ENCODE assay signal across 8 cellular contexts in the genomic region with DNA sequence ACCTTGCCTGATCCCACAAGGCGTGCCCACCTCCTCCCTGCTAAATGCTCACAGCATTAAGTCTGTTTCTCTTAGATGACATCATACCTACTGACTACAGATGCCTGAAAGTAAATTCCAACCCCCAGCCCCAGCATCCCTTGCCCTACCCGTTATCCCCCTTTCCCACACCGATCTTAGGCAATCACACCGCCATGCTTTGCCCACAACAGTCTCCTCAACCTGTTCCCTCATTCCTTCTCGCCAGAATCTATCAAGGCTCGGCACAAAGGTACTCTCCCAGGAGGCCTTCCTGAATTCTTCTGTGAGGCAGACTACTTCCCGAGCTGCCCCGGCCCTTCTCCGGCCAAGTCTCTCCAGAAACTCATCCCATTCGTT. TPM values are rescaled to one million over a fixed set of nuclear protein-coding genes. Genes with fewer than 3 reads are reported as not detected.
DNase-seq lines count a peak whose midpoint lies in the region; ATAC-seq and TF ChIP-seq lines count a peak whose summit lies in the region.

No MANE protein-coding gene starts in this region.

- CTCF ChIA-PET in activated B cell treated with CpG ODN at 0.5 μM for 24 hours (lab: Charles Lee): no interaction called here

- POLR2A ChIA-PET in activated B cell treated with CpG ODN at 0.5 μM for 24 hours (lab: Charles Lee): interaction anchor here (0.6 to 3.3 kb wide), 4 partner anchors 72 to 442 kb away, joined by 3 to 17 read pairs (median 9); partner anchors contain the start of genes EEFSEC and RUVBL1

- H3K4me3 ChIP-seq in hepatocyte (peak overlapping the region; percentile 45), skeletal muscle satellite cell (ENCODE audit: low read length) (peak overlapping the region; percentile 91)

- H3K79me2 ChIP-seq in hepatocyte: peaks cover 41% of the 10 kb centered on the region

- peak overlapping the region; percentile 96 for H3K27ac ChIP-seq in hepatocyte

- no peaks in the 10 kb centered on the region for H3K36me3 ChIP-seq in hepatocyte (replicated peaks; ENCODE audit: insufficient read depth, low read depth)
- H3K36me3 ChIP-seq in skeletal muscle satellite cell (ENCODE audit: insufficient read depth, low read length): peaks cover 30% of the 10 kb centered on the region

- H3K36me3 Mint-ChIP-seq in activated B cell treated with CpG ODN at 0.5 μM for 24 hours (ENCODE audit: low read depth): peaks cover 35% of the 10 kb centered on the region

- TF ChIP-seq CTCF in activated B cell treated with CpG ODN at 0.5 μM for 24 hours (IDR thresholded peaks at IDR 0.05) (no peak), hepatocyte (IDR thresholded peaks at IDR 0.05; ENCODE audit: poor library complexity) (no peak)

- no peaks in the 10 kb centered on the region for H3K27me3 ChIP-seq in hepatocyte
- H3K27me3 ChIP-seq in skeletal muscle satellite cell (ENCODE audit: control insufficient read depth, insufficient read depth, low read length): peaks cover 6% of the 10 kb centered on the region

- no peaks in the 10 kb centered on the region for H3K9me3 Mint-ChIP-seq in activated B cell treated with CpG ODN at 0.5 μM for 24 hours

- H3K9me3 ChIP-seq in hepatocyte (ENCODE audit: low read depth) (no peaks in the 10 kb centered on the region), skeletal muscle satellite cell (replicated peaks; ENCODE audit: low read length) (no peaks in the 10 kb centered on the region)

- H3K9ac ChIP-seq in skeletal muscle satellite cell (ENCODE audit: low read depth, low read length): peak overlapping the region; percentile 94

- DNase-seq in Right ventricle myocardium inferior (ENCODE audit: missing footprints) (no peak), left ventricle myocardium superior (no peak), activated B cell treated with CpG ODN at 0.5 μM for 24 hours (no peak), hepatocyte (ENCODE audit: low spot score) (peak; percentile 47), D341Med (ENCODE audit: low spot score) (no peak)

- H3K27me3 Mint-ChIP-seq in activated B cell treated with CpG ODN at 0.5 μM for 24 hours: no peaks in the 10 kb centered on the region

- ATAC-seq in Right ventricle myocardium inferior (peak; percentile 3), left ventricle myocardium superior (no peak), activated B cell treated with CpG ODN at 0.5 μM for 24 hours (ENCODE audit: low read depth) (no peak), HG03342 (IDR thresholded peaks at IDR 0.05; ENCODE audit: unreplicated experiment) (no peak), HG02885 (IDR thresholded peaks at IDR 0.05; ENCODE audit: poor library complexity, unreplicated experiment) (no peak)

- peak overlapping the region; percentile 94 for H2AFZ ChIP-seq in hepatocyte

- H3K4me3 Mint-ChIP-seq in activated B cell treated with CpG ODN at 0.5 μM for 24 hours: peak overlapping the region; percentile 89

- peak overlapping the region; percentile 81 for H3K27ac Mint-ChIP-seq in activated B cell treated with CpG ODN at 0.5 μM for 24 hours

- intact Hi-C loops in Right ventricle myocardium inferior (cut with DNase I) (loop anchor here (5.0 kb wide), 1 partner anchor 134 kb away; the partner anchor contains the start of gene KBTBD12), left ventricle myocardium superior (cut with micrococcal nuclease) (no loop called here), activated B cell treated with CpG ODN at 0.5 μM for 24 hours (cut with micrococcal nuclease) (loop anchor here (5.0 to 10.0 kb wide), 9 partner anchors 214 to 1577 kb away; partner anchors contain the start of genes CHCHD6, HMCES, IFT122 and RAB7A)

- peaks cover 29% of the 10 kb centered on the region for H4K20me1 ChIP-seq in hepatocyte (ENCODE audit: insufficient read depth, poor library complexity, severe bottlenecking)

- H3K4me1 Mint-ChIP-seq in activated B cell treated with CpG ODN at 0.5 μM for 24 hours: peaks cover 41% of the 10 kb centered on the region

- H3K4me2 ChIP-seq in hepatocyte: peak overlapping the region; percentile 82
- H3K4me2 ChIP-seq in skeletal muscle satellite cell (ENCODE audit: low read length): peak overlapping the region; percentile 100

- 12% methylated on average over 10 of the region's 10 CpGs for WGBS in hepatocyte (ENCODE audit: low lambda C conversion rate, missing lambda C conversion rate)

- H3K4me1 ChIP-seq in hepatocyte (ENCODE audit: insufficient read depth): peaks cover 25% of the 10 kb centered on the region
- H3K4me1 ChIP-seq in skeletal muscle satellite cell (ENCODE audit: control insufficient read depth, insufficient read depth, low read length): peaks cover 36% of the 10 kb centered on the region

- H3K9me2 ChIP-seq in hepatocyte (replicated peaks; ENCODE audit: insufficient read depth): no peaks in the 10 kb centered on the region

RNA-seq across cellular contexts. Expression of gene SEC61A1, which starts 0.8 kb away (rescaled TPM):
- total RNA-seq in Right ventricle myocardium inferior: 57.5 TPM
- 63.4 TPM for total RNA-seq in left ventricle myocardium superior
- 83.2 and 84.0 TPM in 2 replicates for total RNA-seq in activated B cell treated with CpG ODN at 0.5 μM for 24 hours
- 268 and 293 TPM in 2 replicates for total RNA-seq in hepatocyte
- polyA plus RNA-seq in hepatocyte: 251 and 299 TPM in 2 replicates
- total RNA-seq in skeletal muscle satellite cell (2012; rRNA removed): 267 and 339 TPM in 2 replicates
